In genomic region chr4:150116506-150116905, GRCh38 we compare ENCODE assay signal across 14 cellular contexts.
"Had no signal": no experiment of that assay in that cellular context is flagged by ENCODE, and none has a peak within 500 bp of the region (broad histone marks: within the 10 kb centered on the region; RNA-seq: fewer than 3 reads in every experiment).

No MANE protein-coding gene starts in this region.

- DNase-seq: activated naive CD4-positive, alpha-beta T cell; activated T-cell treated with anti-CD3 and anti-CD28 coated beads for 4 hours; cortex of kidney; effector memory CD4-positive, alpha-beta T cell; kidney glomerular epithelial cell; lower lobe of right lung; midbrain; retina; small intestine; stimulated activated CD4-positive, alpha-beta T cell treated with anti-CD3 and anti-CD28 coated beads, Interleukin-4, amount 100 ng/mL, for 24 hours; stimulated activated naive CD4-positive, alpha-beta T cell; T-helper 9 cell; transverse colon had no signal

- H3K4me3 ChIP-seq: cardiac muscle cell, lower lobe of right lung, transverse colon had no signal

- H3K4me1 ChIP-seq: lower lobe of right lung had no signal

- ATAC-seq: lower lobe of right lung had no signal

- H3K27ac ChIP-seq: cardiac muscle cell, lower lobe of right lung, transverse colon had no signal

- FAIRE-seq: small intestine had no signal

- H3K36me3 ChIP-seq: cardiac muscle cell, lower lobe of right lung, transverse colon had no signal

- H3K27me3 ChIP-seq: cardiac muscle cell, transverse colon had no signal

- H3K9me3 ChIP-seq: lower lobe of right lung had no signal
